Comparison of ENCODE assay signal across 22 cellular contexts in genomic region chr1:3711780-3712451, GRCh38. TPM values are rescaled to one million over a fixed set of nuclear protein-coding genes. Genes with fewer than 3 reads are reported as not detected.
A peak's percentile ranks its signal among the peaks of the same experiment; 100 is the strongest.
DNase-seq lines count a peak whose midpoint lies in the region; ATAC-seq and TF ChIP-seq lines count a peak whose summit lies in the region.
"Had no signal": no experiment of that assay in that cellular context is flagged by ENCODE, and none has a peak within 500 bp of the region (broad histone marks: within the 10 kb centered on the region; RNA-seq: fewer than 3 reads in every experiment).

No MANE protein-coding gene starts in this region.

- H3K9me3 ChIP-seq in HEK293 (ENCODE audit: control insufficient read depth, insufficient read depth, low read depth, low read length) (no peaks in the 10 kb centered on the region), SK-N-SH (no peaks in the 10 kb centered on the region), neural progenitor cell (ENCODE audit: low read depth) (no peaks in the 10 kb centered on the region)
- H3K9me3 ChIP-seq: lower lobe of right lung, mucosa of descending colon, right lobe of liver had no signal

- 41% methylated on average over 13 of the region's 24 CpGs for WGBS in SK-N-SH (ENCODE audit: low lambda C conversion rate)

- H3K4me3 Mint-ChIP-seq in neural progenitor cell, result peak overlapping the region; percentile 66
- no peak overlapping the region for H3K4me3 Mint-ChIP-seq in activated naive CD8-positive, alpha-beta T cell treated with anti-CD3 and anti-CD28 coated beads for 36 hours
- no peak overlapping the region for H3K4me3 Mint-ChIP-seq in activated T-cell treated with anti-CD3 and anti-CD28 coated beads, Interleukin-2, amount 50 U/mL, for 4 hours
- H3K4me3 Mint-ChIP-seq: effector memory CD8-positive, alpha-beta T cell; HFFc6; nephron; stimulated activated naive CD8-positive, alpha-beta T cell treated with anti-CD3 and anti-CD28 coated beads, Interleukin-15, Interleukin-2, amounts not matched to agents 100 ng/mL and 50 ng/mL, for 24 hours had no signal

- no peaks in the 10 kb centered on the region for H3K9me2 ChIP-seq in SK-N-SH

- H3K4me1 Mint-ChIP-seq in neural progenitor cell, result peaks cover 22% of the 10 kb centered on the region
- no peaks in the 10 kb centered on the region for H3K4me1 Mint-ChIP-seq in activated naive CD8-positive, alpha-beta T cell treated with anti-CD3 and anti-CD28 coated beads for 36 hours
- no peaks in the 10 kb centered on the region for H3K4me1 Mint-ChIP-seq in activated T-cell treated with anti-CD3 and anti-CD28 coated beads, Interleukin-2, amount 50 U/mL, for 4 hours (ENCODE audit: low read depth)

- H3K9ac ChIP-seq in SK-N-SH (no peak overlapping the region), neural progenitor cell (no peak overlapping the region)

- no peak overlapping the region for H3K27ac Mint-ChIP-seq in neural progenitor cell
- no peak overlapping the region for H3K27ac Mint-ChIP-seq in activated naive CD8-positive, alpha-beta T cell treated with anti-CD3 and anti-CD28 coated beads for 36 hours
- H3K27ac Mint-ChIP-seq: activated T-helper 2 cell treated with anti-CD3 and anti-CD28 coated beads, Interferon-gamma antibody, Interleukin-2, Interleukin-4, amounts not matched to agents 10 μg/mL and 5 μg/mL and 100 μg/mL, durations not matched to agents 14 hours and 24 hours and 36 hours; effector memory CD8-positive, alpha-beta T cell; HFFc6; nephron; stimulated activated naive CD8-positive, alpha-beta T cell treated with anti-CD3 and anti-CD28 coated beads, Interleukin-15, Interleukin-2, amounts not matched to agents 100 ng/mL and 50 ng/mL, for 24 hours had no signal

- H3K27me3 ChIP-seq in SK-N-SH (ENCODE audit: insufficient read depth), result no peaks in the 10 kb centered on the region
- peaks cover 23% of the 10 kb centered on the region for H3K27me3 ChIP-seq in neural progenitor cell
- H3K27me3 ChIP-seq: right lobe of liver had no signal

- peaks cover 26% of the 10 kb centered on the region for H3K27me3 Mint-ChIP-seq in neural progenitor cell (ENCODE audit: insufficient read depth, low read depth)
- peaks cover 15% of the 10 kb centered on the region for H3K27me3 Mint-ChIP-seq in activated naive CD8-positive, alpha-beta T cell treated with anti-CD3 and anti-CD28 coated beads for 36 hours
- H3K27me3 Mint-ChIP-seq in activated T-cell treated with anti-CD3 and anti-CD28 coated beads, Interleukin-2, amount 50 U/mL, for 4 hours (ENCODE audit: low read depth), result peaks cover 30% of the 10 kb centered on the region

- no peaks in the 10 kb centered on the region for H3K36me3 Mint-ChIP-seq in neural progenitor cell
- H3K36me3 Mint-ChIP-seq in activated naive CD8-positive, alpha-beta T cell treated with anti-CD3 and anti-CD28 coated beads for 36 hours, result no peaks in the 10 kb centered on the region
- no peaks in the 10 kb centered on the region for H3K36me3 Mint-ChIP-seq in activated T-cell treated with anti-CD3 and anti-CD28 coated beads, Interleukin-2, amount 50 U/mL, for 4 hours (ENCODE audit: insufficient read depth)

- ATAC-seq in activated T-cell treated with anti-CD3 and anti-CD28 coated beads, Interleukin-2, amount 50 U/mL, for 4 hours, result no peak
- ATAC-seq in HG03159 (IDR thresholded peaks at IDR 0.05; ENCODE audit: unreplicated experiment), result no peak
- ATAC-seq: effector memory CD8-positive, alpha-beta T cell; lower lobe of right lung; mucosa of descending colon; right lobe of liver; Right ventricle myocardium inferior had no signal

- POLR2A ChIA-PET in HEK293 (lab: Yijun Ruan, JAX), result interaction anchor here (0.6 kb wide), 1 partner anchor 185 kb away, joined by 3 read pairs; no protein-coding TSS in a partner anchor
- POLR2A ChIA-PET in SK-N-SH (lab: Yijun Ruan, JAX), result interaction anchor here (1.1 to 1.5 kb wide), 2 partner anchors 7 to 9 kb away, joined by 4 read pairs; no protein-coding TSS in a partner anchor

- DNase-seq in SK-N-SH (peak; percentile 87), cerebellum (ENCODE audit: low spot score) (peak; percentile 23), neural progenitor cell (ENCODE audit: low spot score) (no peak), NCI-H2107 treated with DMSO at 0.1 percent for 48 hours (lab: John Stamatoyannopoulos, UW; ENCODE audit: unreplicated experiment) (no peak)
- DNase-seq in activated naive CD8-positive, alpha-beta T cell treated with anti-CD3 and anti-CD28 coated beads for 36 hours, result no peak
- DNase-seq in activated T-cell treated with anti-CD3 and anti-CD28 coated beads, Interleukin-2, amount 50 U/mL, for 4 hours, result no peak
- DNase-seq: effector memory CD8-positive, alpha-beta T cell; HFFc6; KG1; lower lobe of right lung; mucosa of descending colon; NCI-H2171 treated with DMSO at 0.1 percent for 48 hours; right lobe of liver had no signal

- H3K4me1 ChIP-seq in HEK293 (ENCODE audit: control insufficient read depth, insufficient read depth, low read length) (no peaks in the 10 kb centered on the region), SK-N-SH (ENCODE audit: control insufficient read depth in 1 of 2, insufficient read depth in 2 of 2, low read depth in 1 of 2, low read length in 1 of 2) (peaks cover 0 to 81% of the 10 kb centered on the region in 2 experiments; a peak in 2 of 4 replicates), neural progenitor cell (peaks cover 22% of the 10 kb centered on the region)
- H3K4me1 ChIP-seq: right lobe of liver had no signal

- H3K4me3 ChIP-seq in HEK293 (ENCODE audit: low read depth, low read length) (no peak overlapping the region), SK-N-SH (ENCODE audit: low read depth in 2 of 2, low read length in 1 of 2) (no peak overlapping the region), neural progenitor cell (no peak overlapping the region)
- H3K4me3 ChIP-seq: lower lobe of right lung, mucosa of descending colon, right lobe of liver had no signal

- no peaks in the 10 kb centered on the region for H3K9me3 Mint-ChIP-seq in neural progenitor cell
- no peaks in the 10 kb centered on the region for H3K9me3 Mint-ChIP-seq in activated naive CD8-positive, alpha-beta T cell treated with anti-CD3 and anti-CD28 coated beads for 36 hours
- H3K9me3 Mint-ChIP-seq in activated T-cell treated with anti-CD3 and anti-CD28 coated beads, Interleukin-2, amount 50 U/mL, for 4 hours, result no peaks in the 10 kb centered on the region
- H3K9me3 Mint-ChIP-seq: activated T-helper 2 cell treated with anti-CD3 and anti-CD28 coated beads, Interferon-gamma antibody, Interleukin-2, Interleukin-4, amounts not matched to agents 10 μg/mL and 5 μg/mL and 100 μg/mL, durations not matched to agents 14 hours and 24 hours and 36 hours; effector memory CD8-positive, alpha-beta T cell; HFFc6; nephron; stimulated activated naive CD8-positive, alpha-beta T cell treated with anti-CD3 and anti-CD28 coated beads, Interleukin-15, Interleukin-2, amounts not matched to agents 100 ng/mL and 50 ng/mL, for 24 hours had no signal

- H3K27ac ChIP-seq in HEK293 (ENCODE audit: extremely low read depth, low read depth, low read length), result no peak overlapping the region
- peak overlapping the region in 1 of 2 experiments; percentile 78; a peak in 2 of 4 replicates for H3K27ac ChIP-seq in SK-N-SH (ENCODE audit: low read depth in 2 of 2, low read length in 1 of 2)
- H3K27ac ChIP-seq in neural progenitor cell, result no peak overlapping the region
- H3K27ac ChIP-seq: C4-2B, lower lobe of right lung, right lobe of liver had no signal

- TF ChIP-seq RAD21 in SK-N-SH (IDR thresholded peaks at IDR 0.05; ENCODE audit: low read length), result no peak

- H2AFZ ChIP-seq in SK-N-SH (ENCODE audit: low read depth) (no peak overlapping the region), neural progenitor cell (replicated peaks) (no peak overlapping the region)

- H3F3A ChIP-seq in SK-N-SH (replicated peaks; ENCODE audit: insufficient read depth), result no peaks in the 10 kb centered on the region
- peaks cover 5% of the 10 kb centered on the region for H3F3A ChIP-seq in neural progenitor cell (ENCODE audit: low read depth)

- H3K4me2 ChIP-seq in SK-N-SH, result no peak overlapping the region
- H3K4me2 ChIP-seq in neural progenitor cell, result no peak overlapping the region

- H4K20me1 ChIP-seq in SK-N-SH (ENCODE audit: insufficient read depth) (no peaks in the 10 kb centered on the region), neural progenitor cell (ENCODE audit: low read depth) (peaks cover 22% of the 10 kb centered on the region)

- peak in 1 of 2 experiments; percentile 47; a peak in 1 of 4 replicates for TF ChIP-seq EP300 in SK-N-SH (IDR thresholded peaks at IDR 0.05; ENCODE audit: borderline replicate concordance in 1 of 2, low read depth in 1 of 2, low read length in 1 of 2)

- TF ChIP-seq CTCF in HEK293 (tag by site-specific recombination; IDR thresholded peaks at IDR 0.05), result no peak
- no peak for TF ChIP-seq CTCF in SK-N-SH (IDR thresholded peaks at IDR 0.05)
- no peak for TF ChIP-seq CTCF in neural progenitor cell (IDR thresholded peaks at IDR 0.05)

- H3K36me3 ChIP-seq in HEK293 (ENCODE audit: control insufficient read depth in 2 of 2, insufficient read depth in 1 of 2, low read length in 2 of 2), result peaks cover 0 to 39% of the 10 kb centered on the region in 2 experiments; a peak in 1 of 3 replicates
- H3K36me3 ChIP-seq in SK-N-SH (replicated peaks in 1 of 2; ENCODE audit: control insufficient read depth in 1 of 2, insufficient read depth in 2 of 2, low read length in 1 of 2), result no peaks in the 10 kb centered on the region
- no peaks in the 10 kb centered on the region for H3K36me3 ChIP-seq in neural progenitor cell
- H3K36me3 ChIP-seq: lower lobe of right lung, right lobe of liver had no signal

- H3K79me2 ChIP-seq in SK-N-SH (ENCODE audit: insufficient read depth) (no peaks in the 10 kb centered on the region), neural progenitor cell (ENCODE audit: low read depth) (no peaks in the 10 kb centered on the region)

- CTCF ChIA-PET in HEK293 (lab: Yijun Ruan, JAX) (interaction anchor here (1.3 to 2.0 kb wide), 2 partner anchors 13 to 17 kb away, joined by 4 to 11 read pairs; no protein-coding TSS in a partner anchor), SK-N-SH (lab: Yijun Ruan, JAX) (interaction anchor here (2.0 to 16.2 kb wide), 4 partner anchors 11 to 259 kb away, joined by 5 to 369 read pairs (median 46); no protein-coding TSS in a partner anchor)

RNA-seq across cellular contexts. Expression of gene CCDC27, which starts 40.3 kb away (rescaled TPM):
- not detected in 2 replicates for polyA plus RNA-seq in SK-N-SH (2012; rRNA removed)
- polyA plus RNA-seq in SK-N-SH (2012; cell fraction: cytosol; rRNA removed), result not detected in 2 replicates
- polyA plus RNA-seq in SK-N-SH (2012; cell fraction: nucleus; rRNA removed), result not detected in 2 replicates
- total RNA-seq in cerebellum (not detected), neural progenitor cell (ENCODE audit: low replicate concordance) (not detected in 2 replicates)
- total RNA-seq in activated naive CD8-positive, alpha-beta T cell treated with anti-CD3 and anti-CD28 coated beads for 36 hours, result not detected
- not detected for total RNA-seq in activated T-cell treated with anti-CD3 and anti-CD28 coated beads, Interleukin-2, amount 50 U/mL, for 4 hours
- total RNA-seq: activated T-helper 2 cell treated with anti-CD3 and anti-CD28 coated beads, Interferon-gamma antibody, Interleukin-2, Interleukin-4, amounts not matched to agents 10 μg/mL and 5 μg/mL and 100 μg/mL, durations not matched to agents 14 hours and 24 hours and 36 hours; HFFc6; HT1080; lower lobe of right lung; mucosa of descending colon; right lobe of liver; Right ventricle myocardium inferior had no signal
- polyA plus RNA-seq: AG04450 had no signal

RNA-seq across cellular contexts. Expression of gene TP73, which starts 59.6 kb away (rescaled TPM):
- 0.21 and 0.64 TPM in 2 replicates for polyA plus RNA-seq in SK-N-SH (2012; rRNA removed)
- 0.28 and 0.41 TPM in 2 replicates for polyA plus RNA-seq in SK-N-SH (2012; cell fraction: cytosol; rRNA removed)
- 1.4 and 1.8 TPM in 2 replicates for polyA plus RNA-seq in SK-N-SH (2012; cell fraction: nucleus; rRNA removed)
- 0.36 TPM for total RNA-seq in cerebellum
- total RNA-seq in neural progenitor cell (ENCODE audit: low replicate concordance), result 0.31 TPM in 1 of 2 replicates, not detected in the other
- total RNA-seq in activated naive CD8-positive, alpha-beta T cell treated with anti-CD3 and anti-CD28 coated beads for 36 hours, result under 1 TPM; 0.50 to 0.58 TPM
- total RNA-seq in activated T-cell treated with anti-CD3 and anti-CD28 coated beads, Interleukin-2, amount 50 U/mL, for 4 hours, result under 1 TPM; 0.05 to 0.16 (median 0.08) TPM
- total RNA-seq: HFFc6, HT1080 had no signal
- polyA plus RNA-seq: AG04450 had no signal

Comparison
In these comparisons a context has a peak if more than half of its experiments do, and no peak if none do; other contexts are left out.
1. DNase-seq: peak in SK-N-SH (single experiment) and cerebellum (single experiment); none in neural progenitor cell (single experiment), activated naive CD8-positive, alpha-beta T cell treated with anti-CD3 and anti-CD28 coated beads for 36 hours (single experiment), activated T-cell treated with anti-CD3 and anti-CD28 coated beads, Interleukin-2, amount 50 U/mL, for 4 hours (single experiment) and NCI-H2107 treated with DMSO at 0.1 percent for 48 hours (single experiment).